13 cellular contexts compared by ENCODE assay signal in genomic region chr5:122864400-122864799, GRCh38.
"Had no signal": no experiment of that assay in that cellular context is flagged by ENCODE, and none has a peak within 500 bp of the region (broad histone marks: within the 10 kb centered on the region; RNA-seq: fewer than 3 reads in every experiment).

No MANE protein-coding gene starts in this region.

- H3K27ac ChIP-seq: epithelial cell of prostate, hepatocyte, pancreas, sigmoid colon, SJCRH30, spleen, thoracic aorta, upper lobe of right lung had no signal

- H3K4me1 ChIP-seq: pancreas, sigmoid colon, SJCRH30, spleen, upper lobe of right lung had no signal

- H3K4me3 Mint-ChIP-seq: activated B cell treated with CpG ODN at 0.5 μM for 24 hours, mesothelial cell of epicardium had no signal

- H3K27me3 ChIP-seq: hepatocyte, pancreas, sigmoid colon, SJCRH30, spleen, upper lobe of right lung had no signal

- DNase-seq: activated B cell treated with CpG ODN at 0.5 μM for 24 hours, activated gamma-delta T cell treated with Interleukin-2 at 50 U/mL for 16 hours, islet precursor cell, sigmoid colon, SJCRH30, spleen, upper lobe of right lung had no signal

- H3K27me3 Mint-ChIP-seq: activated B cell treated with CpG ODN at 0.5 μM for 24 hours had no signal

- H3K9me3 Mint-ChIP-seq: activated B cell treated with CpG ODN at 0.5 μM for 24 hours, mesothelial cell of epicardium had no signal

- H3K4me3 ChIP-seq: hepatocyte, lung, pancreas, sigmoid colon, SJCRH30, spleen, thoracic aorta, upper lobe of right lung had no signal

- H3K27ac Mint-ChIP-seq: activated B cell treated with CpG ODN at 0.5 μM for 24 hours, mesothelial cell of epicardium had no signal

- H3K36me3 ChIP-seq: pancreas, SJCRH30, thoracic aorta, upper lobe of right lung had no signal

- H3K4me1 Mint-ChIP-seq: activated B cell treated with CpG ODN at 0.5 μM for 24 hours had no signal

- ATAC-seq: upper lobe of right lung had no signal

- H3K9me3 ChIP-seq: pancreas, sigmoid colon, SJCRH30, spleen, thoracic aorta, upper lobe of right lung had no signal
